ENCODE assay signal across 11 cellular contexts in genomic region chr6:111757342-111757741, GRCh38.
DNase-seq lines count a peak whose midpoint lies in the region; ATAC-seq and TF ChIP-seq lines count a peak whose summit lies in the region.
"Had no signal": no experiment of that assay in that cellular context is flagged by ENCODE, and none has a peak within 500 bp of the region (broad histone marks: within the 10 kb centered on the region; RNA-seq: fewer than 3 reads in every experiment).

No MANE protein-coding gene starts in this region.

- DNase-seq in DMS53 (lab: John Stamatoyannopoulos, UW) = peak; percentile 3
- no peak for DNase-seq in DMS53 treated with DMSO at 0.1 percent for 48 hours (lab: John Stamatoyannopoulos, UW; ENCODE audit: unreplicated experiment)
- no peak for DNase-seq in T-helper 17 cell
- peak; percentile 53 to 82 for DNase-seq in fibroblast of lung (ENCODE audit: low read depth in 2 of 2)
- DNase-seq in islet precursor cell = no peak
- DNase-seq in NCI-H2029 treated with DMSO at 0.1 percent for 48 hours (lab: John Stamatoyannopoulos, UW) = no peak
- DNase-seq: activated gamma-delta T cell treated with Interleukin-2 at 50 U/mL for 16 hours had no signal

- ATAC-seq in T-helper 17 cell (peak; percentile 22), GM18505 (IDR thresholded peaks at IDR 0.05; ENCODE audit: unreplicated experiment) (no peak)

- H3K9me3 ChIP-seq in T-helper 17 cell (ENCODE audit: control insufficient read depth, low read length, poor library complexity, severe bottlenecking) = peaks cover 8% of the 10 kb centered on the region
- no peaks in the 10 kb centered on the region for H3K9me3 ChIP-seq in fibroblast of lung (ENCODE audit: control insufficient read depth, insufficient read depth, low read depth, low read length)
- H3K9me3 ChIP-seq: neutrophil had no signal

- H3K27ac Mint-ChIP-seq in T-helper 17 cell = peak overlapping the region; percentile 100

- H3K36me3 Mint-ChIP-seq in T-helper 17 cell (ENCODE audit: low read depth) = peaks cover 18% of the 10 kb centered on the region

- no peak for TF ChIP-seq POLR2A in GM18505 (IDR thresholded peaks at IDR 0.05; ENCODE audit: borderline replicate concordance, extremely low read depth, insufficient read depth, insufficient read length)

- peak overlapping the region; percentile 25 for H2AFZ ChIP-seq in fibroblast of lung (ENCODE audit: low read length)

- H3K27me3 ChIP-seq in fibroblast of lung (ENCODE audit: control insufficient read depth, insufficient read depth, low read length) = no peaks in the 10 kb centered on the region

- H3K27ac ChIP-seq in fibroblast of lung (ENCODE audit: insufficient read depth, low read length) (no peak overlapping the region), skin epidermis (peak overlapping the region in 15 of 21 experiments; percentile 23 to 94 (median 76))
- H3K27ac ChIP-seq: 22Rv1, neutrophil had no signal

- peaks cover 75% of the 10 kb centered on the region for H3K4me1 Mint-ChIP-seq in T-helper 17 cell

- peaks cover 10% of the 10 kb centered on the region for H3K4me1 ChIP-seq in fibroblast of lung (ENCODE audit: control insufficient read depth, extremely low read depth, insufficient read depth, low read length)

- H3K79me2 ChIP-seq in fibroblast of lung (ENCODE audit: control insufficient read depth, insufficient read depth, low read length) = no peaks in the 10 kb centered on the region

- H3K36me3 ChIP-seq in fibroblast of lung (ENCODE audit: control insufficient read depth, insufficient read depth, low read length) = no peaks in the 10 kb centered on the region
- H3K36me3 ChIP-seq: neutrophil had no signal

- H3K4me3 Mint-ChIP-seq in T-helper 17 cell = peak overlapping the region; percentile 95

- H3K27me3 Mint-ChIP-seq in T-helper 17 cell = no peaks in the 10 kb centered on the region

- no peaks in the 10 kb centered on the region for H4K20me1 ChIP-seq in fibroblast of lung (ENCODE audit: control insufficient read depth, extremely low read depth, insufficient read depth, low read length)

- no peak overlapping the region for H3K9ac ChIP-seq in fibroblast of lung (ENCODE audit: insufficient read depth, low read length)

- no peak overlapping the region for H3K4me2 ChIP-seq in fibroblast of lung (ENCODE audit: extremely low read depth, insufficient read depth, low read length)

- H3K4me3 ChIP-seq in fibroblast of lung (replicated peaks in 1 of 4; ENCODE audit: control extremely low read depth in 1 of 4, insufficient read depth in 1 of 4, low read depth in 3 of 4, low read length in 4 of 4) = no peak overlapping the region
- H3K4me3 ChIP-seq in skin epidermis = peak overlapping the region in 3 of 7 experiments; percentile 0 to 30 (median 22)

- no peak for TF ChIP-seq CTCF in fibroblast of lung (conservative IDR thresholded peaks at IDR 0.05 in 1 of 2, IDR thresholded peaks at IDR 0.05 in 1 of 2; ENCODE audit: low read depth in 1 of 2, low read length in 2 of 2)

Comparison
In these comparisons a context has a peak if more than half of its experiments do, and no peak if none do; other contexts are left out.
1. DNase-seq: peak in DMS53 (single experiment) and fibroblast of lung (2 of 2); none in DMS53 treated with DMSO at 0.1 percent for 48 hours (single experiment), T-helper 17 cell (0 of 3), islet precursor cell (single experiment) and NCI-H2029 treated with DMSO at 0.1 percent for 48 hours (single experiment).